Comparison of ENCODE assay signal across 8 cellular contexts in the genomic region with DNA sequence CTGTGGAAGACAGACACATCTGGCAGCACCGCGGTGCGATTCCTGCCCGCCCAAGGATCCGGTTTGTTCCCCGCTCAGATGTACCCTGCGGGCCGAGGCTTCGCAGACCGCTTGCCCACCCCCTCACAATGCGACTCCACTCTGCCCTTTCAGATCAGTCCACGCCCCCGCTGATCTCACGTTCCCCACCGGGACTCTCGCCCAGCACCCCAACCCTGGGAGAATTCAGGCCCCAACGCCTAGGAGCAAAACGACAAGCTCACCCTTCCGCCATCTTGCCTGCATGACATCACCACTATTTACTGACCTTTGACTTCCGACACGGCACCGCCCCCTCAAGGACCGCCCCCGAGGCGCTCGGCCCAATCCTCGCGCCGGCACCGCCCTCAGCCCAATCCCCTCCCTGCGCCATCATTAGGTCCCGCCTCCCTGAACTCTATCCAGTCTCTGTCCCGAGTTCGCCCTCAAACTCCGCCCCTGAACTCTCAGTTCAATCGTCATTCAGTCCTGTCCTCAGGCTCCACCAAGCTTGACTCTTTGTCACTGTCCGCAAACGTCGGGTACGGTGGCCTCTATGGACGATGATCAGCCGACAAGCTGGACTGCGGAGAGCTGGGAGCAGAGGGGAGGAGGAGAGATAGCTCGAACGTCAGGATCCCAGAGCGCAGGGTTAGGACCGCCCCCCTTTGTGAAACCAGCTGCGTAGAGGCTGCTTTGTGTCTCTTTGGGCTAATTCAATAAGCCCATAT. TPM values are rescaled to one million over a fixed set of nuclear protein-coding genes. Genes with fewer than 3 reads are reported as not detected.
DNase-seq lines count a peak whose midpoint lies in the region; ATAC-seq and TF ChIP-seq lines count a peak whose summit lies in the region.

BSDC1 (minus strand) TSS at position 301 of the 749 bp plus-strand sequence; CDS start at position 274, 27 bp downstream.

- H3K27me3 ChIP-seq in suprapubic skin, result no peaks in the 10 kb centered on the region

- H3K4me3 ChIP-seq in GM08714 (ENCODE audit: low read length) (peak within 1 kb of the TSS; percentile 72), suprapubic skin (peak within 1 kb of the TSS; percentile 72)

- DNase-seq in NCI-H1092 treated with DMSO at 0.1 percent for 48 hours (lab: John Stamatoyannopoulos, UW) (peak; percentile 100), SKM-1 (lab: John Stamatoyannopoulos, UW; ENCODE audit: unreplicated experiment) (peak; percentile 97), globus pallidus (ENCODE audit: low spot score) (peak; percentile 99), nucleus accumbens (lab: John Stamatoyannopoulos, UW) (peak; percentile 78 to 99 (median 98)), suprapubic skin (ENCODE audit: low spot score in 2 of 2) (peak; percentile 99)
- DNase-seq in activated naive CD4-positive, alpha-beta T cell treated with anti-CD3 and anti-CD28 coated beads, Interleukin-2, amount 50 U/mL, for 72 hours (ENCODE audit: low spot score in 2 of 2), result peak; percentile 97 to 99

- no peak for TF ChIP-seq EP300 in suprapubic skin (IDR thresholded peaks at IDR 0.05)

- TF ChIP-seq POLR2A in suprapubic skin (IDR thresholded peaks at IDR 0.05), result peak in 1 of 2 donors; percentile 77

- no peaks in the 10 kb centered on the region for H3K9me3 ChIP-seq in suprapubic skin

- H3K9me3 Mint-ChIP-seq in activated naive CD4-positive, alpha-beta T cell treated with anti-CD3 and anti-CD28 coated beads, Interleukin-2, amount 50 U/mL, for 72 hours, result no peaks in the 10 kb centered on the region

- H3K36me3 Mint-ChIP-seq in activated naive CD4-positive, alpha-beta T cell treated with anti-CD3 and anti-CD28 coated beads, Interleukin-2, amount 50 U/mL, for 72 hours, result peaks cover 7 to 8% of the 10 kb centered on the region in 2 donors

- TF ChIP-seq CTCF in suprapubic skin (IDR thresholded peaks at IDR 0.05), result no peak

- peak; percentile 94 for ATAC-seq in HG02610 (IDR thresholded peaks at IDR 0.05; ENCODE audit: unreplicated experiment)
- ATAC-seq in activated naive CD4-positive, alpha-beta T cell treated with anti-CD3 and anti-CD28 coated beads, Interleukin-2, amount 50 U/mL, for 72 hours, result peak; percentile 97

- H3K27ac Mint-ChIP-seq in activated naive CD4-positive, alpha-beta T cell treated with anti-CD3 and anti-CD28 coated beads, Interleukin-2, amount 50 U/mL, for 72 hours, result peak within 1 kb of the TSS; percentile 93 to 100

- peak within 1 kb of the TSS; percentile 91 for H3K27ac ChIP-seq in suprapubic skin

- peaks cover 23% of the 10 kb centered on the region for H3K36me3 ChIP-seq in suprapubic skin

- peaks cover 44% of the 10 kb centered on the region for H3K4me1 ChIP-seq in suprapubic skin

- under 1% methylated on average over 44 of the region's 48 CpGs for WGBS in suprapubic skin

RNA-seq across cellular contexts. Expression of gene BSDC1, which starts in this region (rescaled TPM):
- 10 to 100 TPM; 41.8 to 53.0 TPM for total RNA-seq in activated naive CD4-positive, alpha-beta T cell treated with anti-CD3 and anti-CD28 coated beads, Interleukin-2, amount 50 U/mL, for 72 hours
- 100 to 1,000 TPM in 3 of 4 donors, 10 to 100 TPM in 1; 96.0 to 140 (median 120) TPM for total RNA-seq in suprapubic skin

Comparison
In these comparisons a context has a peak if more than half of its experiments do, and no peak if none do; other contexts are left out.
1. Peak in every context shown above with its lines: DNase-seq, ATAC-seq, H3K4me3 ChIP-seq and H3K27ac ChIP-seq.